1 cellular context compared by ENCODE assay signal in genomic region chr1:233477359-233477758, GRCh38.
TF ChIP-seq lines count a peak whose summit lies in the region.

No MANE protein-coding gene starts in this region.

TF ChIP-seq in GM23338, 12 proteins besides CTCF, POLR2A, EP300 and RAD21 (continued from another document):
- TF ChIP-seq ZNF462 (CRISPR knock-in tag; IDR thresholded peaks at IDR 0.05) = no peak
- TF ChIP-seq ZNF331 (CRISPR knock-in tag; IDR thresholded peaks at IDR 0.05; ENCODE audit: low read depth) = no peak
- TF ChIP-seq POLR2AphosphoS5 (IDR thresholded peaks at IDR 0.05; ENCODE audit: low read depth) = no peak
- TF ChIP-seq ZNF114 (CRISPR knock-in tag; IDR thresholded peaks at IDR 0.05) = no peak
- no peak for TF ChIP-seq JUNB (IDR thresholded peaks at IDR 0.05; ENCODE audit: unreplicated experiment)
